Comparison of ENCODE assay signal across 8 cellular contexts in the genomic region with DNA sequence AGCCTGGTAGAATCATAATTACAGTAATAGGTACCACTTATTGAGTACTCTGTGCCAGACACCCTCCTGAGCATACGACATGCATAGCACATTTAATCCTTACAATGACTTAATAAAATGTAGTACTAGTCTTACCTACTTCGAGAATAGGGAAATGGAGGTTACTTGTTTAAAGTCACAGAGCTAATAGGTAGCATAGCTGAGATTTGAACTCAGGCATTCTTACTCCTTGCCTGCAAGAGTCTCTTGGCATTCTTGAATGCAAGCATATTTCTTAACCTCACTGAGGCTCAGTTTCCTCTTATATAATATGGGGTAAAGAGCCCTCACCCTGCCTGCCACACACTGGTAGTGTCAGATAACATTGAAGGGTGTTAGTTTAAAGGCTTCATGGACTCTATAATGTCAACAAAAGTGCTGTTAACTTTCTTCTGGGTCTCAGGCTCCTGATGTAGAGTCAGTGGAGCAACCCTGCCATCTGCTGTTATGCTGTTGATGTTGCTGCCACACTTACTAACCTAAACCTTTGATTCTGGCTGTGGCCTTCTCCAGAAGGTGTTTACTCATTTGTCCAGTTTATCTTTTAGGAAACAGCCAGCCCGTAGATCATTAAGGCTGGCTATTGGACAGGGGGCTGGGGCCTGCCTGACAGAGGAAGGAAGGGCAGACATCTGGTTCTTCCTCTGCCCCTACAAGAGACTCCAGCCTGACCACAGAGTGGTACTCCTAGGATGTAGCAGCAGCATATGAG. TPM values are rescaled to one million over a fixed set of nuclear protein-coding genes. Genes with fewer than 3 reads are reported as not detected.
DNase-seq lines count a peak whose midpoint lies in the region; ATAC-seq, FAIRE-seq and TF ChIP-seq lines count a peak whose summit lies in the region.

No MANE protein-coding gene starts in this region.

- FAIRE-seq in bronchial epithelial cell (lab: Jason Lieb, UNC) = no peak

- H3K9me3 Mint-ChIP-seq in CD8-positive, alpha-beta T cell = no peaks in the 10 kb centered on the region
- H3K9me3 Mint-ChIP-seq in T-helper 1 cell treated with Interleukin-12 subunit alpha and Interleukin-12 subunit beta and Interleukin-4 antibody, amounts not matched to agents 30 μg/mL and 1 μg/mL, for 36 hours = no peaks in the 10 kb centered on the region
- H3K9me3 Mint-ChIP-seq in stimulated activated naive B cell treated with anti-CD40 and anti-IgM and Interleukin-4, amounts not matched to agents 10 μg/mL and 1 μg/mL and 100 μg/mL, for 72 hours = no peaks in the 10 kb centered on the region

- POLR2A ChIA-PET in CD8-positive, alpha-beta T cell (lab: Charles Lee) = interaction anchor here (1.3 to 3.2 kb wide), 3 partner anchors 19 to 123 kb away, joined by 3 to 10 read pairs (median 5); partner anchors contain the start of gene LIMK2

- H3K4me3 ChIP-seq in CD8-positive, alpha-beta T cell (ENCODE audit: low read depth, low read length) = no peak overlapping the region
- H3K4me3 ChIP-seq in bronchial epithelial cell (ENCODE audit: low read depth, low read length) = no peak overlapping the region

- CTCF ChIA-PET in CD8-positive, alpha-beta T cell (lab: Charles Lee) = interaction anchor here (0.8 to 8.8 kb wide), 19 partner anchors 8 to 596 kb away, joined by 3 to 98 read pairs (median 4); partner anchors contain the start of genes LIMK2, RNF185, SELENOM and SLC35E4

- H3K27ac ChIP-seq in CD8-positive, alpha-beta T cell (ENCODE audit: low read depth, low read length) = no peak overlapping the region

- no peak overlapping the region for H3K4me3 Mint-ChIP-seq in CD8-positive, alpha-beta T cell
- peak overlapping the region; percentile 0 for H3K4me3 Mint-ChIP-seq in T-helper 1 cell treated with Interleukin-12 subunit alpha and Interleukin-12 subunit beta and Interleukin-4 antibody, amounts not matched to agents 30 μg/mL and 1 μg/mL, for 36 hours
- no peak overlapping the region for H3K4me3 Mint-ChIP-seq in stimulated activated naive B cell treated with anti-CD40 and anti-IgM and Interleukin-4, amounts not matched to agents 10 μg/mL and 1 μg/mL and 100 μg/mL, for 72 hours

- no peaks in the 10 kb centered on the region for H3K9me3 ChIP-seq in CD8-positive, alpha-beta T cell (ENCODE audit: low read length)

- H3K27ac Mint-ChIP-seq in CD8-positive, alpha-beta T cell = peak overlapping the region; percentile 92
- H3K27ac Mint-ChIP-seq in T-helper 1 cell treated with Interleukin-12 subunit alpha and Interleukin-12 subunit beta and Interleukin-4 antibody, amounts not matched to agents 30 μg/mL and 1 μg/mL, for 36 hours = peak overlapping the region; percentile 58
- no peak overlapping the region for H3K27ac Mint-ChIP-seq in stimulated activated naive B cell treated with anti-CD40 and anti-IgM and Interleukin-4, amounts not matched to agents 10 μg/mL and 1 μg/mL and 100 μg/mL, for 72 hours

- H3K27me3 ChIP-seq in CD8-positive, alpha-beta T cell (ENCODE audit: insufficient read depth, low read length) = no peaks in the 10 kb centered on the region
- H3K27me3 ChIP-seq in bronchial epithelial cell (ENCODE audit: control insufficient read depth, insufficient read depth, low read length) = no peaks in the 10 kb centered on the region

- no peaks in the 10 kb centered on the region for H3K36me3 ChIP-seq in CD8-positive, alpha-beta T cell (ENCODE audit: insufficient read depth, low read length)
- H3K36me3 ChIP-seq in bronchial epithelial cell (ENCODE audit: control insufficient read depth, insufficient read depth, low read length) = peaks cover 3% of the 10 kb centered on the region

- intact Hi-C loops in CD8-positive, alpha-beta T cell (cut with DNase I, micrococcal nuclease) = loop anchor here (1.0 to 5.0 kb wide), 10 partner anchors 19 to 597 kb away; partner anchors contain the start of genes LIMK2 (in 2 of the 2), SELENOM (in 2 of the 2) and SLC35E4 (in 1 of the 2)
- intact Hi-C loops in left colon (cut with DNase I, micrococcal nuclease) = no loop called here

- peaks cover 20% of the 10 kb centered on the region for H3K36me3 Mint-ChIP-seq in CD8-positive, alpha-beta T cell
- H3K36me3 Mint-ChIP-seq in T-helper 1 cell treated with Interleukin-12 subunit alpha and Interleukin-12 subunit beta and Interleukin-4 antibody, amounts not matched to agents 30 μg/mL and 1 μg/mL, for 36 hours (ENCODE audit: low read depth) = peaks cover 21% of the 10 kb centered on the region
- H3K36me3 Mint-ChIP-seq in stimulated activated naive B cell treated with anti-CD40 and anti-IgM and Interleukin-4, amounts not matched to agents 10 μg/mL and 1 μg/mL and 100 μg/mL, for 72 hours = peaks cover 5 to 22% of the 10 kb centered on the region in 2 donors

- no peaks in the 10 kb centered on the region for H3K27me3 Mint-ChIP-seq in CD8-positive, alpha-beta T cell (ENCODE audit: low read depth)
- H3K27me3 Mint-ChIP-seq in T-helper 1 cell treated with Interleukin-12 subunit alpha and Interleukin-12 subunit beta and Interleukin-4 antibody, amounts not matched to agents 30 μg/mL and 1 μg/mL, for 36 hours (ENCODE audit: low read depth) = no peaks in the 10 kb centered on the region
- no peaks in the 10 kb centered on the region for H3K27me3 Mint-ChIP-seq in stimulated activated naive B cell treated with anti-CD40 and anti-IgM and Interleukin-4, amounts not matched to agents 10 μg/mL and 1 μg/mL and 100 μg/mL, for 72 hours

- H3K4me1 ChIP-seq in CD8-positive, alpha-beta T cell (ENCODE audit: insufficient read depth, low read length) = peaks cover 25% of the 10 kb centered on the region

- peak; percentile 87 for ATAC-seq in CD8-positive, alpha-beta T cell
- peak; percentile 56 for ATAC-seq in left colon
- peak; percentile 72 to 74 for ATAC-seq in stimulated activated naive B cell treated with anti-CD40 and anti-IgM and Interleukin-4, amounts not matched to agents 10 μg/mL and 1 μg/mL and 100 μg/mL, for 72 hours (replicated peaks)
- ATAC-seq in HG02970 (IDR thresholded peaks at IDR 0.05; ENCODE audit: low FRiP score, unreplicated experiment) = no peak
- no peak for ATAC-seq in GM21619 (IDR thresholded peaks at IDR 0.05; ENCODE audit: unreplicated experiment)

- DNase-seq in CD8-positive, alpha-beta T cell = peak; percentile 16 to 65 (median 46)
- DNase-seq in HCEC 1CT = peak; percentile 44
- peak; percentile 54 for DNase-seq in bronchial epithelial cell (ENCODE audit: low read depth)
- DNase-seq in left colon = peak in 1 of 2 donors; percentile 64
- no peak for DNase-seq in stimulated activated naive B cell treated with anti-CD40 and anti-IgM and Interleukin-4, amounts not matched to agents 10 μg/mL and 1 μg/mL and 100 μg/mL, for 72 hours

- H3K4me1 Mint-ChIP-seq in CD8-positive, alpha-beta T cell (ENCODE audit: low read depth) = peaks cover 32% of the 10 kb centered on the region
- peaks cover 49% of the 10 kb centered on the region for H3K4me1 Mint-ChIP-seq in T-helper 1 cell treated with Interleukin-12 subunit alpha and Interleukin-12 subunit beta and Interleukin-4 antibody, amounts not matched to agents 30 μg/mL and 1 μg/mL, for 36 hours (ENCODE audit: low read depth)
- peaks cover 18 to 30% of the 10 kb centered on the region in 2 donors for H3K4me1 Mint-ChIP-seq in stimulated activated naive B cell treated with anti-CD40 and anti-IgM and Interleukin-4, amounts not matched to agents 10 μg/mL and 1 μg/mL and 100 μg/mL, for 72 hours

- peak; percentile 69 for TF ChIP-seq CTCF in CD8-positive, alpha-beta T cell (IDR thresholded peaks at IDR 0.05)
- TF ChIP-seq CTCF in bronchial epithelial cell (IDR thresholded peaks at IDR 0.05; ENCODE audit: insufficient read depth, low read length, severe bottlenecking) = peak; percentile 78

RNA-seq across cellular contexts. Expression of gene LIMK2, which starts 18.9 kb away (rescaled TPM):
- total RNA-seq in CD8-positive, alpha-beta T cell = 1 to 10 TPM; 8.4 to 9.1 TPM
- total RNA-seq in bronchial epithelial cell (121 and 155 TPM in 2 replicates), left colon (100 to 1,000 TPM; 102 to 142 TPM)

Comparison
In these comparisons a context has a peak if more than half of its experiments do, and no peak if none do; other contexts are left out.
1. ATAC-seq: peak in CD8-positive, alpha-beta T cell (single experiment), left colon (single experiment) and stimulated activated naive B cell treated with anti-CD40 and anti-IgM and Interleukin-4, amounts not matched to agents 10 μg/mL and 1 μg/mL and 100 μg/mL, for 72 hours (2 of 2); none in HG02970 (single experiment) and GM21619 (single experiment).
2. RNA of gene LIMK2, which starts 18.9 kb away (total RNA-seq): 102 to 142 TPM in left colon and 121 to 155 TPM in bronchial epithelial cell; 8.4 to 9.1 TPM in CD8-positive, alpha-beta T cell; every median in the first group is over 10 times any median in the second.
3. intact Hi-C loops: an anchor here in CD8-positive, alpha-beta T cell (1.0 to 5.0 kb wide); none called in left colon.